In the genomic region with DNA sequence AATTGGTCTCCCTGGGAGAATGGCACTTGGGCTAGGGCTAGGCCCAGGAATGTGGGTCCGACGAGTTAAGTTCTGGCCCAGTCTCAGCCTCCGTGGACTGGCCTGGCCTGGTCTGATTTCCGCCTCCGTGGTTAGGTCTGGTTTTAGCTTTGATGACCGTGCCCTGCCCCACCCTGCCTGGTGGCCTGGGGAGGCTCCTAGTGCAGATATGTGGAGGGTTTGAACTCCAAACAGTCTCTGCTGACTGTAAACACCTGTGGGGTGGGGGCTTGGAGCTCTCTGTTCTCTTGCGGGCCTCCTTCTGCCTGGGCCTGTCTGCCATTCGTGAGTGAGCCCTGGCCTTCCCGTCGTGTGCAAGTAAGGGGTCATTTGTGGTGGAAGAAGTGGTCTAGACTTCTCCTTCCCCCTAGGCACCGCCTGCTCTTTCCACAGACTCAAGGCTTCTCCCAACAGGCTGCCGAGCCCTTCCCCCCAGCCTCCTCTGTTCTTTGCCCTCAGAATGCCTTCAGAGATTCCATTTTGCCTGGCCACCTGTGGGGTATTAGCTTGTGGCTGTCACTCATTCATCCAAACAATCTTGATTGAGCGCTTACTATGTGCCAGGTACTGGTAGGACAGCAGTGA, we compare ENCODE assay signal across 7 cellular contexts. TPM values are rescaled to one million over a fixed set of nuclear protein-coding genes. Genes with fewer than 3 reads are reported as not detected.
DNase-seq lines count a peak whose midpoint lies in the region; ATAC-seq and TF ChIP-seq lines count a peak whose summit lies in the region.
"Had no signal": no experiment of that assay in that cellular context is flagged by ENCODE, and none has a peak within 500 bp of the region (broad histone marks: within the 10 kb centered on the region; RNA-seq: fewer than 3 reads in every experiment).

No MANE protein-coding gene starts in this region.

- H3K27ac Mint-ChIP-seq in activated naive CD8-positive, alpha-beta T cell = peak overlapping the region; percentile 92
- H3K27ac Mint-ChIP-seq in mesothelial cell of epicardium = peak overlapping the region; percentile 95

- DNase-seq in ELF-1 (ENCODE audit: low read depth, low spot score) = peak; percentile 76
- no peak for DNase-seq in mesothelial cell of epicardium (ENCODE audit: low spot score in 2 of 2, unreplicated experiment in 2 of 2)

- H3K27me3 Mint-ChIP-seq in activated naive CD8-positive, alpha-beta T cell = no peaks in the 10 kb centered on the region
- peaks cover 3% of the 10 kb centered on the region for H3K27me3 Mint-ChIP-seq in mesothelial cell of epicardium (ENCODE audit: low read depth)

- ATAC-seq in HG03442 (IDR thresholded peaks at IDR 0.05; ENCODE audit: unreplicated experiment) (no peak), HG03432 (IDR thresholded peaks at IDR 0.05; ENCODE audit: unreplicated experiment) (no peak), GM18502 (IDR thresholded peaks at IDR 0.05; ENCODE audit: poor library complexity, unreplicated experiment) (no peak)

- peaks cover 51% of the 10 kb centered on the region for H3K4me1 Mint-ChIP-seq in activated naive CD8-positive, alpha-beta T cell (ENCODE audit: low read depth)
- H3K4me1 Mint-ChIP-seq in mesothelial cell of epicardium = peaks cover 53% of the 10 kb centered on the region

- TF ChIP-seq CTCF in mesothelial cell of epicardium (IDR thresholded peaks at IDR 0.05; ENCODE audit: unreplicated experiment) = no peak

- no peaks in the 10 kb centered on the region for H3K9me3 Mint-ChIP-seq in activated naive CD8-positive, alpha-beta T cell (ENCODE audit: low read depth)
- H3K9me3 Mint-ChIP-seq in mesothelial cell of epicardium = no peaks in the 10 kb centered on the region

- peak overlapping the region; percentile 91 for H3K4me3 Mint-ChIP-seq in activated naive CD8-positive, alpha-beta T cell
- peak overlapping the region; percentile 90 for H3K4me3 Mint-ChIP-seq in mesothelial cell of epicardium

- H3K36me3 Mint-ChIP-seq in activated naive CD8-positive, alpha-beta T cell = no peaks in the 10 kb centered on the region
- H3K36me3 Mint-ChIP-seq in mesothelial cell of epicardium = no peaks in the 10 kb centered on the region

RNA-seq across cellular contexts. Expression of a gene that starts 1.5 kb away (rescaled TPM):
- total RNA-seq in mesothelial cell of epicardium = 143 to 151 TPM (median 149 TPM) in 3 replicates

RNA-seq across cellular contexts. Expression of a gene that starts 4.9 kb away (rescaled TPM):
- total RNA-seq in mesothelial cell of epicardium = 46.3 to 47.2 TPM (median 46.4 TPM) in 3 replicates

RNA-seq across cellular contexts. Expression of a gene that starts 15.9 kb away (rescaled TPM):
- total RNA-seq in mesothelial cell of epicardium = 0.75 to 1.7 TPM (median 1.1 TPM) in 3 replicates
- total RNA-seq: RPMI7951 had no signal

RNA-seq across cellular contexts. Expression of a gene that starts 22.5 kb away (rescaled TPM):
- total RNA-seq in mesothelial cell of epicardium = 40.4 to 44.6 TPM (median 42.7 TPM) in 3 replicates

RNA-seq across cellular contexts. Expression of a gene that starts 40.4 kb away (rescaled TPM):
- 24.2 to 25.0 TPM (median 24.7 TPM) in 3 replicates for total RNA-seq in mesothelial cell of epicardium
